10 cellular contexts compared by ENCODE assay signal in genomic region chr2:216490061-216490460, GRCh38. TPM values are rescaled to one million over a fixed set of nuclear protein-coding genes. Genes with fewer than 3 reads are reported as not detected.
DNase-seq lines count a peak whose midpoint lies in the region; ATAC-seq and TF ChIP-seq lines count a peak whose summit lies in the region.
"Had no signal": no experiment of that assay in that cellular context is flagged by ENCODE, and none has a peak within 500 bp of the region (broad histone marks: within the 10 kb centered on the region; RNA-seq: fewer than 3 reads in every experiment).

No MANE protein-coding gene starts in this region.

- H3K4me1 ChIP-seq in osteoblast (ENCODE audit: insufficient read depth, low read length) (peaks cover 35% of the 10 kb centered on the region), heart right ventricle (peaks cover 0 to 46% (median 0%) of the 10 kb centered on the region in 9 donors)

- H3K9me3 ChIP-seq in osteoblast (ENCODE audit: low read depth, low read length) (no peaks in the 10 kb centered on the region), heart right ventricle (no peaks in the 10 kb centered on the region)

- H3K27ac ChIP-seq in osteoblast (ENCODE audit: low read depth, low read length), result peak overlapping the region; percentile 37
- peak overlapping the region in 1 of 10 donors; percentile 37 for H3K27ac ChIP-seq in heart right ventricle

- no peaks in the 10 kb centered on the region for H3K79me2 ChIP-seq in osteoblast (ENCODE audit: insufficient read depth, low read length)

- DNase-seq in GF-D8 (lab: John Stamatoyannopoulos, UW) (peak; percentile 14), NOMO-1 treated with DMSO at 0.1 percent for 48 hours (lab: John Stamatoyannopoulos, UW; ENCODE audit: unreplicated experiment) (peak; percentile 47), dedifferentiated amniotic fluid mesenchymal stem cell (ENCODE audit: extremely low spot score) (peak; percentile 40), osteoblast (ENCODE audit: insufficient read length, low spot score, missing footprints) (peak; percentile 68), T1000 (lab: John Stamatoyannopoulos, UW) (no peak), heart right ventricle (no peak)
- DNase-seq in stimulated activated naive CD4-positive, alpha-beta T cell (lab: John Stamatoyannopoulos, UW), result no peak
- DNase-seq: activated CD8-positive, alpha-beta memory T cell treated with anti-CD3 and anti-CD28 coated beads for 24 hours; NCI-H510A treated with DMSO at 0.1 percent for 48 hours had no signal

- H3K4me3 ChIP-seq in osteoblast (ENCODE audit: insufficient read depth, low read length) (no peak overlapping the region), heart right ventricle (no peak overlapping the region)

- no peaks in the 10 kb centered on the region for H4K20me1 ChIP-seq in osteoblast (ENCODE audit: insufficient read depth, low read length)

- ATAC-seq in heart right ventricle (no peak), GM21717 (IDR thresholded peaks at IDR 0.05; ENCODE audit: unreplicated experiment) (no peak)

- no peaks in the 10 kb centered on the region for H3K36me3 ChIP-seq in osteoblast (ENCODE audit: insufficient read depth, low read length)
- H3K36me3 ChIP-seq in heart right ventricle, result no peaks in the 10 kb centered on the region

- 74 to 78% methylated on average over 1 of the region's 1 CpG for WGBS in heart right ventricle, 2 donors

- intact Hi-C loops in heart right ventricle (cut with DNase I), result no loop called here

- TF ChIP-seq CTCF in osteoblast (IDR thresholded peaks at IDR 0.05; ENCODE audit: extremely low read depth, low read depth, low read length) (no peak), heart right ventricle (IDR thresholded peaks at IDR 0.05) (no peak)

- H2AFZ ChIP-seq in osteoblast (ENCODE audit: low read length), result peak overlapping the region; percentile 32

- H3K27me3 ChIP-seq in osteoblast (ENCODE audit: insufficient read depth, low read length) (no peaks in the 10 kb centered on the region), heart right ventricle (no peaks in the 10 kb centered on the region)

- peak overlapping the region; percentile 44 for H3K4me2 ChIP-seq in osteoblast (ENCODE audit: insufficient read depth, low read length)

RNA-seq across cellular contexts. Expression of gene RPL37A, which starts 8.6 kb away (rescaled TPM):
- total RNA-seq in osteoblast (869 and 994 TPM in 2 replicates), heart right ventricle (1,000 to 10,000 TPM; 1,773 to 2,212 (median 2,050) TPM)
- 1,000 to 10,000 TPM; 2,109 to 6,100 TPM for polyA plus RNA-seq in heart right ventricle

Comparison
In these comparisons a context has a peak if more than half of its experiments do, and no peak if none do; other contexts are left out.
1. DNase-seq: peak in GF-D8 (single experiment), NOMO-1 treated with DMSO at 0.1 percent for 48 hours (single experiment), dedifferentiated amniotic fluid mesenchymal stem cell (single experiment) and osteoblast (single experiment); none in T1000 (single experiment), heart right ventricle (0 of 2) and stimulated activated naive CD4-positive, alpha-beta T cell (0 of 6).